In the genomic region with DNA sequence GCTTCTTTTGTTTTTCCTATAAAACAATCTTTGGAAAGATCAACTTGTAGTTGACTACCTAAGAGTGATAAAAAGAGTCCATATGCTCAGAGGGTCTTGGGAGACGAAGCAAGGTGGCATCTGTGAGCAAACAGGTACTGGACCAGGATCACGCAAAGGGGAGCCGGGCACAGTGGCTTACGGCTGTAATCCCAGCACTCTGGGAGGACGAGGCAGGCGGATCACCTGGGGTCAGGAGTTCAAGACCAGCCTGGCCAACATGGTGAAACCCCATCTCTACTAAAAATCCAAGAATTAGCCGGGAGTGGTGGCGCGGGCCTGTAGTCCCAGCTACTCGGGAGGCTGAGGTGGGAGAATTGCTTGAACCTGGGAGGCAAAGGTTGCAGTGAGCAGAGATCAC, we compare ENCODE assay signal across 9 cellular contexts. TPM values are rescaled to one million over a fixed set of nuclear protein-coding genes. Genes with fewer than 3 reads are reported as not detected.
DNase-seq lines count a peak whose midpoint lies in the region; ATAC-seq and TF ChIP-seq lines count a peak whose summit lies in the region.
"Not testable (repeated sequence)": the region's sequence is repeated elsewhere in the genome, so short reads cannot be mapped to it uniquely, and the experiment has no call there.
"Had no signal": no experiment of that assay in that cellular context is flagged by ENCODE, and none has a peak within 500 bp of the region (broad histone marks: within the 10 kb centered on the region; RNA-seq: fewer than 3 reads in every experiment).

No MANE protein-coding gene starts in this region.

- H3K36me3 Mint-ChIP-seq in CD8-positive, alpha-beta memory T cell; activated T-cell treated with anti-CD3 and anti-CD28 coated beads, Interleukin-2, amount 50 U/mL, for 72 hours (ENCODE audit: insufficient read depth in 2 of 2); neural progenitor cell: not testable (repeated sequence)

- not testable (repeated sequence) for TF ChIP-seq CTCF in gastroesophageal sphincter (IDR thresholded peaks at IDR 0.05); neural progenitor cell (IDR thresholded peaks at IDR 0.05); vagina (IDR thresholded peaks at IDR 0.05)

- not testable (repeated sequence) for H3K4me3 ChIP-seq in CD8-positive, alpha-beta memory T cell (ENCODE audit: low read length); neural progenitor cell
- H3K4me3 ChIP-seq in gastroesophageal sphincter (peak overlapping the region in 1 of 2 donors; percentile 68), mesodermal cell (ENCODE audit: extremely low read depth, insufficient read depth, low read length, poor library complexity, severe bottlenecking) (peak overlapping the region; percentile 64), subcutaneous abdominal adipose tissue (ENCODE audit: low read depth in 1 of 5, low read length in 5 of 5) (peak overlapping the region in 3 of 5 donors; percentile 39 to 72 (median 62)), vagina (peak overlapping the region; percentile 62 to 75)

- H3K9me3 Mint-ChIP-seq in CD8-positive, alpha-beta memory T cell; activated T-cell treated with anti-CD3 and anti-CD28 coated beads, Interleukin-2, amount 50 U/mL, for 72 hours; neural progenitor cell: not testable (repeated sequence)

- H3K27ac Mint-ChIP-seq in CD8-positive, alpha-beta memory T cell; activated T-cell treated with anti-CD3 and anti-CD28 coated beads, Interleukin-2, amount 50 U/mL, for 72 hours; neural progenitor cell: not testable (repeated sequence)

- not testable (repeated sequence) for H3K4me1 ChIP-seq in CD8-positive, alpha-beta memory T cell (ENCODE audit: insufficient read depth, low read length); mesodermal cell (ENCODE audit: control insufficient read depth, insufficient read depth, low read length, poor library complexity, severe bottlenecking); vagina
- peaks cover 0 to 34% (median 6%) of the 10 kb centered on the region in 3 donors for H3K4me1 ChIP-seq in gastroesophageal sphincter
- H3K4me1 ChIP-seq in neural progenitor cell: peaks cover 16% of the 10 kb centered on the region
- peaks cover 0 to 34% (median 27%) of the 10 kb centered on the region in 5 donors for H3K4me1 ChIP-seq in subcutaneous abdominal adipose tissue (ENCODE audit: control insufficient read depth in 5 of 5, insufficient read depth in 5 of 5, low read length in 5 of 5)

- peaks cover 25% of the 10 kb centered on the region for H3K27me3 ChIP-seq in CD8-positive, alpha-beta memory T cell (ENCODE audit: insufficient read depth, low read length, poor library complexity, severe bottlenecking)
- H3K27me3 ChIP-seq in gastroesophageal sphincter (peaks cover 55% of the 10 kb centered on the region), neural progenitor cell (peaks cover 93% of the 10 kb centered on the region), subcutaneous abdominal adipose tissue (ENCODE audit: control insufficient read depth in 5 of 5, insufficient read depth in 4 of 5, low read length in 5 of 5) (peaks cover 4 to 33% (median 18%) of the 10 kb centered on the region in 5 donors)
- H3K27me3 ChIP-seq in vagina: not testable (repeated sequence)

- peak overlapping the region; percentile 95 for H3K4me2 ChIP-seq in neural progenitor cell

- ATAC-seq in activated T-cell treated with anti-CD3 and anti-CD28 coated beads, Interleukin-2, amount 50 U/mL, for 72 hours (replicated peaks in 1 of 2); gastroesophageal sphincter: not testable (repeated sequence)

- H2AFZ ChIP-seq in neural progenitor cell (replicated peaks): not testable (repeated sequence)

- not testable (repeated sequence) for H3K79me2 ChIP-seq in neural progenitor cell (ENCODE audit: low read depth)

- not testable (repeated sequence) for H3K36me3 ChIP-seq in CD8-positive, alpha-beta memory T cell (ENCODE audit: insufficient read depth, low read length); gastroesophageal sphincter; mesodermal cell (ENCODE audit: control insufficient read depth, insufficient read depth, low read length); neural progenitor cell; subcutaneous abdominal adipose tissue (ENCODE audit: control insufficient read depth in 5 of 5, insufficient read depth in 5 of 5, low read length in 5 of 5); vagina

- DNase-seq in CD8-positive, alpha-beta memory T cell; activated T-cell treated with anti-CD3 and anti-CD28 coated beads, Interleukin-2, amount 50 U/mL, for 72 hours; caudate nucleus (lab: John Stamatoyannopoulos, UW); neural progenitor cell (ENCODE audit: low spot score); vagina (ENCODE audit: extremely low spot score in 2 of 2): not testable (repeated sequence)

- H3K9ac ChIP-seq in neural progenitor cell; subcutaneous abdominal adipose tissue (ENCODE audit: low read length in 5 of 5): not testable (repeated sequence)

- POLR2A ChIA-PET in CD8-positive, alpha-beta memory T cell (lab: Charles Lee): not testable (repeated sequence)

- H3K4me3 Mint-ChIP-seq in CD8-positive, alpha-beta memory T cell: peak overlapping the region in 4 of 7 donors; percentile 1 to 63 (median 43)
- H3K4me3 Mint-ChIP-seq in activated T-cell treated with anti-CD3 and anti-CD28 coated beads, Interleukin-2, amount 50 U/mL, for 72 hours: peak overlapping the region; percentile 16
- H3K4me3 Mint-ChIP-seq in neural progenitor cell: peak overlapping the region; percentile 86

- intact Hi-C loops in vagina (cut with DNase I): not testable (repeated sequence)

- not testable (repeated sequence) for H3K9me3 ChIP-seq in CD8-positive, alpha-beta memory T cell (ENCODE audit: low read length); gastroesophageal sphincter; mesodermal cell (ENCODE audit: control insufficient read depth, low read length); neural progenitor cell (ENCODE audit: low read depth); subcutaneous abdominal adipose tissue (ENCODE audit: control insufficient read depth in 5 of 5, low read length in 5 of 5); vagina

- TF ChIP-seq EP300 in gastroesophageal sphincter (IDR thresholded peaks at IDR 0.05): not testable (repeated sequence)

- peaks cover 30 to 57% of the 10 kb centered on the region in 2 donors for H3K27me3 Mint-ChIP-seq in CD8-positive, alpha-beta memory T cell
- H3K27me3 Mint-ChIP-seq in activated T-cell treated with anti-CD3 and anti-CD28 coated beads, Interleukin-2, amount 50 U/mL, for 72 hours (ENCODE audit: low read depth): peaks cover 62% of the 10 kb centered on the region
- peaks cover 20% of the 10 kb centered on the region for H3K27me3 Mint-ChIP-seq in neural progenitor cell (ENCODE audit: insufficient read depth, low read depth)

- H3K4me1 Mint-ChIP-seq in CD8-positive, alpha-beta memory T cell: peaks cover 6 to 13% (median 8%) of the 10 kb centered on the region in 3 donors
- H3K4me1 Mint-ChIP-seq in activated T-cell treated with anti-CD3 and anti-CD28 coated beads, Interleukin-2, amount 50 U/mL, for 72 hours (ENCODE audit: low read depth): not testable (repeated sequence)
- H3K4me1 Mint-ChIP-seq in neural progenitor cell: peaks cover 31% of the 10 kb centered on the region

- CTCF ChIA-PET in CD8-positive, alpha-beta memory T cell (lab: Charles Lee): not testable (repeated sequence)

- TF ChIP-seq POLR2A in gastroesophageal sphincter (IDR thresholded peaks at IDR 0.05); vagina (IDR thresholded peaks at IDR 0.05): not testable (repeated sequence)

- H4K20me1 ChIP-seq in neural progenitor cell (ENCODE audit: low read depth): peaks cover 12% of the 10 kb centered on the region

- peaks cover 27% of the 10 kb centered on the region for H3F3A ChIP-seq in neural progenitor cell (ENCODE audit: low read depth)

- WGBS in gastroesophageal sphincter (ENCODE audit: low coverage in 1 of 2), 2 donors: 90% methylated on average over 5 of the region's 10 CpGs; no CpG with 5 or more reads in 1 of the 2 donors
- WGBS in mesodermal cell (ENCODE audit: insufficient coverage in 2 of 2), 2 experiments: 91 to 96% methylated on average over 5 to 6 of the region's 10 CpGs

- H3K27ac ChIP-seq in CD8-positive, alpha-beta memory T cell (ENCODE audit: low read depth, low read length); mesodermal cell (ENCODE audit: low read depth, low read length, severe bottlenecking); neural progenitor cell; subcutaneous abdominal adipose tissue (ENCODE audit: low read depth, low read length); vagina: not testable (repeated sequence)
- H3K27ac ChIP-seq in caudate nucleus (ENCODE audit: low read depth, low read length) (peak overlapping the region; percentile 62), gastroesophageal sphincter (peak overlapping the region in 3 of 4 donors; percentile 78 to 85 (median 80))

RNA-seq across cellular contexts. Expression of gene EFHD1, which starts 2.0 kb away (rescaled TPM):
- total RNA-seq in CD8-positive, alpha-beta memory T cell: under 1 TPM; 0.22 to 0.33 TPM
- polyA plus RNA-seq in CD8-positive, alpha-beta memory T cell: 1.6 TPM
- total RNA-seq in activated T-cell treated with anti-CD3 and anti-CD28 coated beads, Interleukin-2, amount 50 U/mL, for 72 hours: 1 to 10 TPM; 1.0 to 1.8 TPM
- total RNA-seq in gastroesophageal sphincter: 10 to 100 TPM in 3 of 4 donors, 1 to 10 TPM in 1; 9.3 to 23.3 (median 17.5) TPM
- 23.6 TPM for polyA plus RNA-seq in mesodermal cell (2013, experiment 1 of 2)
- polyA plus RNA-seq in mesodermal cell (2013, experiment 2 of 2): 15.5 TPM
- total RNA-seq in neural progenitor cell (ENCODE audit: low replicate concordance): 5.9 and 7.0 TPM in 2 replicates
- 22.6 TPM for total RNA-seq in vagina
- polyA plus RNA-seq: CD14-positive monocyte had no signal

Comparison
In these comparisons a context has a peak if more than half of its experiments do, and no peak if none do; other contexts are left out.
1. H3K4me3 Mint-ChIP-seq: peak in every context shown above with its lines; median percentile 86 in neural progenitor cell; 43 in CD8-positive, alpha-beta memory T cell; 16 in activated T-cell treated with anti-CD3 and anti-CD28 coated beads, Interleukin-2, amount 50 U/mL, for 72 hours.